Comparison of ENCODE assay signal across 1 cellular context in the genomic region with DNA sequence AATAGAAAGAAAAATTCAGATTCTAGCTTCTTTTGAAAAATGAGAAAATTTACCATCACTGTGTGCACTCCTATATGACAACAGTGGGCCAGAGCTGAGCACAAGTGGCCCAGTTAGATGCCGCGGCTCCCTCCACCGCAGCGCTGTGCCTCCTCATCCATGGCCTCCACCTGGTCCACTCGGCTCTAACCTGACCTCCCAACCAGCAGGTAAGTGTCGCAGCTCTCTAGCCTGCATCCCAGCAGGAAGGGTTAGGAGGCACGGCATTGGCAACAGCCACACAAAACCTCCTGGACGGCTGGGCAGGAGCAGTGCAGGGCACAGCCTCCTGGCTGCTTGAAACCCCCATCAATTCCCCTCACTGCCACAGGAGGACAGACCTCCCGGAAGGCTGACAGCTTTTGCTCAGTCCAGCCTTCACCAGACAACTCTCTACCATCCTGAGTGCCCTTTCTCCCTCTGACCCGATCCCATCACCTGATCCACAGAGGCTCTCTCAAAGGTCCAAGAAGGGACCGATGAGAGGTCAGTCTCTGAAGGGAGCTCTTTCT.
TF ChIP-seq lines count a peak whose summit lies in the region.

No MANE protein-coding gene starts in this region.

TF ChIP-seq in IMR-90, 13 proteins besides CTCF, POLR2A, EP300 and RAD21:
- no peak for TF ChIP-seq NFE2L2 (IDR thresholded peaks at IDR 0.05; ENCODE audit: low read depth, low read length)
- TF ChIP-seq MAZ (IDR thresholded peaks at IDR 0.05; ENCODE audit: borderline replicate concordance, low read depth, low read length), result no peak
- no peak for TF ChIP-seq BHLHE40 (IDR thresholded peaks at IDR 0.05; ENCODE audit: low read depth, low read length)
- TF ChIP-seq RFX5 (IDR thresholded peaks at IDR 0.05; ENCODE audit: low read depth, low read length), result no peak
- TF ChIP-seq ELK1 (IDR thresholded peaks at IDR 0.05; ENCODE audit: borderline replicate concordance, low read depth, low read length), result no peak
- TF ChIP-seq MAFK (IDR thresholded peaks at IDR 0.05; ENCODE audit: low read depth, low read length), result no peak
- TF ChIP-seq MXI1 (IDR thresholded peaks at IDR 0.05; ENCODE audit: borderline replicate concordance, low read depth, low read length), result no peak
- TF ChIP-seq SMC3 (IDR thresholded peaks at IDR 0.05; ENCODE audit: low read depth, low read length), result no peak
